Comparison of ENCODE assay signal across 19 cellular contexts in genomic region chr18:74203811-74204210, GRCh38. TPM values are rescaled to one million over a fixed set of nuclear protein-coding genes. Genes with fewer than 3 reads are reported as not detected.
"Had no signal": no experiment of that assay in that cellular context is flagged by ENCODE, and none has a peak within 500 bp of the region (broad histone marks: within the 10 kb centered on the region; RNA-seq: fewer than 3 reads in every experiment).

No MANE protein-coding gene starts in this region.

- H3K27ac Mint-ChIP-seq: natural killer cell treated with Interleukin-12 subunit alpha and Interleukin-12 subunit beta and Interleukin-15 and Interleukin-18, amount 100 ng/mL, for 72 hours had no signal

- DNase-seq: esophagus squamous epithelium; foreskin fibroblast; glutamatergic neuron; immature natural killer cell; left ventricle myocardium inferior; midbrain; small intestine; stimulated activated CD4-positive, alpha-beta T cell treated with anti-CD3 and anti-CD28 coated beads, Interleukin-12 subunit alpha, Interleukin-12 subunit beta, amount 100 ng/mL, for 4 hours; stimulated activated naive CD4-positive, alpha-beta T cell treated with Interleukin-2 at 50 U/mL for 16 hours; tibial artery; upper lobe of left lung had no signal

- H3K4me3 ChIP-seq: esophagus squamous epithelium, gastroesophageal sphincter, left ventricle myocardium inferior, lung, right atrium auricular region, tibial artery, upper lobe of left lung, vagina had no signal

- H3K36me3 Mint-ChIP-seq: immature natural killer cell; natural killer cell treated with Interleukin-12 subunit alpha and Interleukin-12 subunit beta and Interleukin-15 and Interleukin-18, amount 100 ng/mL, for 72 hours had no signal

- H3K9me3 Mint-ChIP-seq: immature natural killer cell; natural killer cell treated with Interleukin-12 subunit alpha and Interleukin-12 subunit beta and Interleukin-15 and Interleukin-18, amount 100 ng/mL, for 72 hours had no signal

- H3K4me3 Mint-ChIP-seq: immature natural killer cell; natural killer cell treated with Interleukin-12 subunit alpha and Interleukin-12 subunit beta and Interleukin-15 and Interleukin-18, amount 100 ng/mL, for 72 hours had no signal

- H3K9me3 ChIP-seq: esophagus squamous epithelium, gastroesophageal sphincter, left ventricle myocardium inferior, neutrophil, right atrium auricular region, tibial artery, upper lobe of left lung, vagina had no signal

- H3K4me1 ChIP-seq: esophagus squamous epithelium, gastroesophageal sphincter, left ventricle myocardium inferior, right atrium auricular region, tibial artery, vagina had no signal

- ATAC-seq: gastroesophageal sphincter; natural killer cell treated with Interleukin-12 subunit alpha and Interleukin-12 subunit beta and Interleukin-15 and Interleukin-18, amount 100 ng/mL, for 72 hours had no signal

- H3K36me3 ChIP-seq: esophagus squamous epithelium, gastroesophageal sphincter, left ventricle myocardium inferior, neutrophil, right atrium auricular region, tibial artery, upper lobe of left lung, vagina had no signal

- H3K27me3 ChIP-seq: esophagus squamous epithelium, neutrophil, right atrium auricular region, tibial artery, upper lobe of left lung, vagina had no signal

- H3K27ac ChIP-seq: esophagus squamous epithelium, gastroesophageal sphincter, left ventricle myocardium inferior, neutrophil, right atrium auricular region, tibial artery, upper lobe of left lung, vagina had no signal

- FAIRE-seq: colon, keratinocyte, small intestine had no signal

- H3K4me1 Mint-ChIP-seq: immature natural killer cell had no signal

RNA-seq across cellular contexts. Expression of gene FBXO15, which starts 56.2 kb away (rescaled TPM):
- total RNA-seq: left ventricle myocardium inferior, vagina had no signal
